In the genomic region with DNA sequence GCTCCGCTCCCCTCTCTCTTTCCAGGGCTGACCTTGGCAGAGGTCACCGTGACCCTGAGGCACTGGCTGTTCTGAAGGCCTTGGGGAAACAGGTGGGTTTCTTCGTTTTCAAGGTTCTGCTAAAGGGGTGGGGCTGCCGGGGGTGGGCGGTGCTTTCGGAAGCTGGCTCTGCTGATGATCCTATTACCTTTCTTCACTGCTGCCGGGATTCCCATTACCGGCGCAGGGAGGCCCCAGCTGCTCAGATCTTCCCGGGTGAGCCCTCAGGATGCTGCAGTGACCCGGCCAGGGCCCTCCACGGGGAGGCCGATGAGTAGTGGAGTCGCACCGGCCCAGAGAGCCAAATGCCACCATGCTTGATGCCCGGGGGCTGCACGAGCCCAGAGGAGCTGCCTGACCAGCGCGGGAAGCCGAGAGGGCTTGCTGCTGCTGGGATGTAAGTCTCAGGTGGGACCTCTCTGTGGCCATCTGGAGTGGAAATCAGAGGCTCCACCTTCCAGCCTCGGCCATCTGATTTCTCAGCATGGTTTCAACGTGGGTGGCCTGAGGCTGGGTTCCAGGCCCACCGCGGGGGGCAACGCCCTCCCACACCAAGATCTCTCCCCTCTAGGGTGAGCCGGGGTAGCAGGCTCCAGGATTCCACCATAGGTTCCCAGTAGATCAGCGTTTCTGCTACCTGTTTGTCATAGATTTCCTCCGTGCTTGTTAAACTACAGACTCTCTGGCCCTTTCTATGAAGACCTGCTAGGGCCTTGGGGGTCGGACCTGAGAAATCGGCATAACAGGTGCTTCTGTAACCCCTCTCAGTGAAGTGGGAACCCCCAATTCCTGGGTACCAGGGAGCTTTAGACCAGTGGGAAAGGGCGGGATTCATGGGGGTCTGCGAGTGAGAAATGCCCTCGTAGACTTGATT, we compare ENCODE assay signal across 8 cellular contexts. TPM values are rescaled to one million over a fixed set of nuclear protein-coding genes. Genes with fewer than 3 reads are reported as not detected.
DNase-seq lines count a peak whose midpoint lies in the region; ATAC-seq, FAIRE-seq and TF ChIP-seq lines count a peak whose summit lies in the region.

No MANE protein-coding gene starts in this region.

- DNase-seq in stimulated activated naive CD8-positive, alpha-beta T cell treated with anti-CD3 and anti-CD28 coated beads, Interleukin-15, Interleukin-2, amounts not matched to agents 100 U/mL and 50 U/mL, for 24 hours, result no peak
- DNase-seq in astrocyte (ENCODE audit: low read depth), result no peak
- DNase-seq in mesenchymal stem cell, result no peak
- DNase-seq in vagina (ENCODE audit: extremely low spot score in 2 of 2), result no peak
- DNase-seq in RCC 7860 (ENCODE audit: low spot score), result no peak

- H3K9me3 Mint-ChIP-seq in stimulated activated naive CD8-positive, alpha-beta T cell treated with anti-CD3 and anti-CD28 coated beads, Interleukin-15, Interleukin-2, amounts not matched to agents 100 ng/mL and 50 ng/mL, for 24 hours, result no peaks in the 10 kb centered on the region
- H3K9me3 Mint-ChIP-seq in astrocyte (ENCODE audit: unreplicated experiment), result no peaks in the 10 kb centered on the region

- H3K27me3 ChIP-seq in astrocyte (ENCODE audit: insufficient read depth, low read length), result peaks cover 7% of the 10 kb centered on the region
- H3K27me3 ChIP-seq in mesenchymal stem cell (ENCODE audit: control insufficient read depth in 1 of 2, insufficient read depth in 1 of 2, low read length in 2 of 2), result peaks cover 2 to 4% of the 10 kb centered on the region in 2 experiments
- H3K27me3 ChIP-seq in vagina, result no peaks in the 10 kb centered on the region

- no peak for TF ChIP-seq POLR2A in vagina (IDR thresholded peaks at IDR 0.05)

- H2BK12ac ChIP-seq in mesenchymal stem cell (ENCODE audit: low read length in 2 of 2), result no peak overlapping the region

- intact Hi-C loops in vagina (cut with DNase I), result no loop called here

- 30% methylated on average over 33 of the region's 33 CpGs for WGBS in mesenchymal stem cell

- H3K18ac ChIP-seq in mesenchymal stem cell (ENCODE audit: low read depth in 1 of 2, low read length in 2 of 2), result no peak overlapping the region

- H3K79me1 ChIP-seq in mesenchymal stem cell (replicated peaks; ENCODE audit: low read length, poor library complexity, severe bottlenecking), result no peaks in the 10 kb centered on the region

- no peak overlapping the region for H2BK120ac ChIP-seq in mesenchymal stem cell (ENCODE audit: low read depth, low read length)

- no peaks in the 10 kb centered on the region for H3K79me2 ChIP-seq in astrocyte (ENCODE audit: insufficient read depth, low read length)

- H3K4me1 ChIP-seq in astrocyte (ENCODE audit: insufficient read depth, low read length) (peaks cover 21% of the 10 kb centered on the region), mesenchymal stem cell (ENCODE audit: control insufficient read depth, insufficient read depth, low read depth, low read length) (peaks cover 19% of the 10 kb centered on the region), vagina (peaks cover 23% of the 10 kb centered on the region)

- peak overlapping the region; percentile 31 for H2AFZ ChIP-seq in astrocyte (ENCODE audit: low read depth, low read length)
- H2AFZ ChIP-seq in mesenchymal stem cell (ENCODE audit: low read depth, low read length), result no peak overlapping the region

- no peak overlapping the region for H2BK5ac ChIP-seq in mesenchymal stem cell (ENCODE audit: low read depth, low read length, poor library complexity, severe bottlenecking)

- H3K9ac ChIP-seq in astrocyte (ENCODE audit: low read length) (peak overlapping the region; percentile 23), mesenchymal stem cell (ENCODE audit: low read length) (peak overlapping the region; percentile 77)

- H3K4me1 Mint-ChIP-seq in stimulated activated naive CD8-positive, alpha-beta T cell treated with anti-CD3 and anti-CD28 coated beads, Interleukin-15, Interleukin-2, amounts not matched to agents 100 ng/mL and 50 ng/mL, for 24 hours (ENCODE audit: low read depth), result peaks cover 16% of the 10 kb centered on the region
- peaks cover 10% of the 10 kb centered on the region for H3K4me1 Mint-ChIP-seq in astrocyte (ENCODE audit: low read depth, unreplicated experiment)

- H3K23ac ChIP-seq in mesenchymal stem cell (ENCODE audit: low read length in 2 of 2), result peak overlapping the region in 1 of 2 experiments; percentile 26

- H4K91ac ChIP-seq in mesenchymal stem cell (ENCODE audit: low read length), result no peak overlapping the region

- H3K36me3 Mint-ChIP-seq in stimulated activated naive CD8-positive, alpha-beta T cell treated with anti-CD3 and anti-CD28 coated beads, Interleukin-15, Interleukin-2, amounts not matched to agents 100 ng/mL and 50 ng/mL, for 24 hours (ENCODE audit: low read depth), result no peaks in the 10 kb centered on the region
- H3K36me3 Mint-ChIP-seq in astrocyte (ENCODE audit: low read depth, unreplicated experiment), result peaks cover 4% of the 10 kb centered on the region

- H3K4ac ChIP-seq in mesenchymal stem cell (ENCODE audit: low read depth in 1 of 2, low read length in 2 of 2), result no peak overlapping the region

- H3K4me3 Mint-ChIP-seq in stimulated activated naive CD8-positive, alpha-beta T cell treated with anti-CD3 and anti-CD28 coated beads, Interleukin-15, Interleukin-2, amounts not matched to agents 100 ng/mL and 50 ng/mL, for 24 hours, result peak overlapping the region; percentile 79
- H3K4me3 Mint-ChIP-seq in astrocyte (ENCODE audit: unreplicated experiment), result peak overlapping the region; percentile 82

- no peak overlapping the region for H2BK15ac ChIP-seq in mesenchymal stem cell (ENCODE audit: low read depth, poor library complexity, severe bottlenecking)

- H3K36me3 ChIP-seq in astrocyte (ENCODE audit: insufficient read depth, low read length) (no peaks in the 10 kb centered on the region), mesenchymal stem cell (ENCODE audit: control insufficient read depth in 1 of 2, insufficient read depth in 2 of 2, low read depth in 1 of 2, low read length in 2 of 2) (no peaks in the 10 kb centered on the region), vagina (no peaks in the 10 kb centered on the region)

- no peak for TF ChIP-seq CTCF in astrocyte (IDR thresholded peaks at IDR 0.05; ENCODE audit: insufficient read depth, low read depth, low read length)
- no peak for TF ChIP-seq CTCF in vagina (IDR thresholded peaks at IDR 0.05)

- peak overlapping the region; percentile 91 for H3K4me2 ChIP-seq in astrocyte (ENCODE audit: low read length)
- peak overlapping the region; percentile 76 for H3K4me2 ChIP-seq in mesenchymal stem cell (ENCODE audit: low read length, poor library complexity, severe bottlenecking)

- H3K27me3 Mint-ChIP-seq in stimulated activated naive CD8-positive, alpha-beta T cell treated with anti-CD3 and anti-CD28 coated beads, Interleukin-15, Interleukin-2, amounts not matched to agents 100 ng/mL and 50 ng/mL, for 24 hours, result no peaks in the 10 kb centered on the region
- no peaks in the 10 kb centered on the region for H3K27me3 Mint-ChIP-seq in astrocyte (ENCODE audit: low read depth, unreplicated experiment)

- no peaks in the 10 kb centered on the region for H4K20me1 ChIP-seq in astrocyte (ENCODE audit: insufficient read depth, low read length)

- H3K4me3 ChIP-seq in astrocyte (ENCODE audit: insufficient read depth, low read depth, low read length), result peak overlapping the region; percentile 56
- peak overlapping the region in 1 of 2 experiments; percentile 79 for H3K4me3 ChIP-seq in mesenchymal stem cell (ENCODE audit: insufficient read depth in 1 of 2, low read depth in 1 of 2, low read length in 2 of 2)
- peak overlapping the region; percentile 54 to 59 for H3K4me3 ChIP-seq in vagina

- H3K27ac Mint-ChIP-seq in stimulated activated naive CD8-positive, alpha-beta T cell treated with anti-CD3 and anti-CD28 coated beads, Interleukin-15, Interleukin-2, amounts not matched to agents 100 ng/mL and 50 ng/mL, for 24 hours, result peak overlapping the region; percentile 79
- peak overlapping the region; percentile 3 for H3K27ac Mint-ChIP-seq in astrocyte (ENCODE audit: unreplicated experiment)

- H3K14ac ChIP-seq in mesenchymal stem cell (ENCODE audit: low read length in 2 of 2), result peak overlapping the region in 1 of 2 experiments; percentile 55

- H3K9me3 ChIP-seq in astrocyte (ENCODE audit: insufficient read depth, low read depth, low read length) (no peaks in the 10 kb centered on the region), mesenchymal stem cell (ENCODE audit: control insufficient read depth, low read length) (no peaks in the 10 kb centered on the region), vagina (no peaks in the 10 kb centered on the region)

- H2AK5ac ChIP-seq in mesenchymal stem cell (ENCODE audit: low read length, severe bottlenecking), result no peak overlapping the region

- ATAC-seq in stimulated activated naive CD8-positive, alpha-beta T cell treated with anti-CD3 and anti-CD28 coated beads, Interleukin-15, Interleukin-2, amounts not matched to agents 100 U/mL and 50 U/mL, for 24 hours, result no peak
- ATAC-seq in GM19035 (IDR thresholded peaks at IDR 0.05; ENCODE audit: unreplicated experiment), result no peak
- no peak for ATAC-seq in HG03460 (IDR thresholded peaks at IDR 0.05; ENCODE audit: unreplicated experiment)

- FAIRE-seq in astrocyte (lab: Jason Lieb, UNC) (no peak), RCC 7860 (lab: Jason Lieb, UNC) (no peak)

- H3K27ac ChIP-seq in astrocyte (ENCODE audit: low read depth, low read length) (no peak overlapping the region), mesenchymal stem cell (ENCODE audit: low read length, poor library complexity, severe bottlenecking) (no peak overlapping the region), vagina (peak overlapping the region; percentile 12)

- H4K8ac ChIP-seq in mesenchymal stem cell (ENCODE audit: low read length), result peak overlapping the region; percentile 66

RNA-seq across cellular contexts. Expression of gene ADCY7, which starts 21.6 kb away (rescaled TPM):
- total RNA-seq in astrocyte (30.3 and 33.7 TPM in 2 replicates), vagina (18.9 TPM)
- 6.2 TPM for polyA plus RNA-seq in mesenchymal stem cell (2013, experiment 1 of 2)
- polyA plus RNA-seq in mesenchymal stem cell (2013, experiment 2 of 2), result 6.4 TPM
